15 cellular contexts compared by ENCODE assay signal in the genomic region with DNA sequence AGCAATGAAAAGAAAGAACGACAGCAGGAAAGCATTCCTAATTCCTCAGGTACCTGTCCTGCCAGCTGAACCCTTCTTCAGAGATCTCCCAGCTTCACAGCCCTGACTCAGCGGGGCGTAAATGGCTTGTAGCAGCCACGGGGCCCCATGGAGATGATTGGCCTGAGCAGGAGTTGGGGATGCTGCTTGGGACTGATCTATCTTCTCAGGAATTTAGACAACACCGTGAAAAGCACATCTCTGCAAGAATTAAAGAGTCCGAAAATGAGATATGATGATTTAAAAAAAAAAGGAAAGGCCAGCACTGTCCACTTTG. TPM values are rescaled to one million over a fixed set of nuclear protein-coding genes. Genes with fewer than 3 reads are reported as not detected.
DNase-seq lines count a peak whose midpoint lies in the region; ATAC-seq, FAIRE-seq and TF ChIP-seq lines count a peak whose summit lies in the region.
"Had no signal": no experiment of that assay in that cellular context is flagged by ENCODE, and none has a peak within 500 bp of the region (broad histone marks: within the 10 kb centered on the region; RNA-seq: fewer than 3 reads in every experiment).

No MANE protein-coding gene starts in this region.

- TF ChIP-seq RAD21 in K562 (CRISPR knock-in tag; conservative IDR thresholded peaks at IDR 0.05 in 1 of 2, IDR thresholded peaks at IDR 0.05 in 1 of 2), result no peak

- FAIRE-seq in K562 (lab: Jason Lieb, UNC), result no peak
- FAIRE-seq: A204.1 had no signal

- intact Hi-C loops in heart right ventricle (cut with DNase I), result no loop called here
- intact Hi-C loops in left ventricle myocardium superior (cut with micrococcal nuclease), result no loop called here
- intact Hi-C loops in K562 (cut with micrococcal nuclease), result no loop called here
- intact Hi-C loops in breast epithelium (cut with DNase I; ENCODE audit: low total_unique reads), result no loop called here
- intact Hi-C loops in lower leg skin (cut with DNase I; ENCODE audit: low total_unique reads), result no loop called here

- H3K36me3 ChIP-seq in heart right ventricle (no peaks in the 10 kb centered on the region), K562 (ENCODE audit: control insufficient read depth, insufficient read depth, low read length) (no peaks in the 10 kb centered on the region), breast epithelium (no peaks in the 10 kb centered on the region)
- H3K36me3 ChIP-seq: BLaER1 treated with 17β-estradiol and CSF1 and Interleukin-3, amounts not matched to agents 10 nM and 100 nM had no signal

- peak overlapping the region; percentile 79 for H2AFZ ChIP-seq in K562 (ENCODE audit: low read depth, low read length)

- 60 to 66% methylated on average over 6 of the region's 6 CpGs for WGBS in heart right ventricle, 2 donors
- WGBS in K562 (ENCODE audit: insufficient coverage, low coverage, missing lambda C conversion rate), result 27% methylated on average over 6 of the region's 6 CpGs
- 70 to 75% methylated on average over 6 of the region's 6 CpGs for WGBS in lower leg skin, 2 donors

- POLR2A ChIA-PET in K562 (lab: Yijun Ruan, JAX), result interaction anchor here (0.6 kb wide), 1 partner anchor 23 kb away, joined by 3 read pairs; a partner anchor contains a TSS

- TF ChIP-seq EP300 in K562 (IDR thresholded peaks at IDR 0.05; ENCODE audit: low read length), result no peak

- peak overlapping the region in 1 of 2 experiments; percentile 48; a peak in 1 of 4 replicates for H3K9ac ChIP-seq in K562 (ENCODE audit: insufficient read depth in 1 of 2, low read depth in 2 of 2, low read length in 2 of 2)
- H3K9ac ChIP-seq: BLaER1 treated with 17β-estradiol and CSF1 and Interleukin-3, amounts not matched to agents 10 nM and 100 nM had no signal

- TF ChIP-seq CTCF in heart right ventricle (IDR thresholded peaks at IDR 0.05), result no peak
- TF ChIP-seq CTCF in K562 (IDR thresholded peaks at IDR 0.05 in 2 of 3, conservative IDR thresholded peaks at IDR 0.05 in 1 of 3; ENCODE audit: insufficient read depth in 2 of 3, low read depth in 1 of 3, low read length in 3 of 3), result no peak
- no peak for TF ChIP-seq CTCF in breast epithelium (IDR thresholded peaks at IDR 0.05)
- no peak for TF ChIP-seq CTCF in lower leg skin (IDR thresholded peaks at IDR 0.05)

- H3K9me3 ChIP-seq in heart right ventricle (no peaks in the 10 kb centered on the region), K562 (replicated peaks; ENCODE audit: control insufficient read depth, insufficient read depth, low read depth, low read length) (no peaks in the 10 kb centered on the region), breast epithelium (no peaks in the 10 kb centered on the region)

- ATAC-seq in heart right ventricle, result no peak
- ATAC-seq in left ventricle myocardium superior, result no peak
- ATAC-seq in K562, result peak; percentile 3; the same call in 2 of the 3 replicates

- CTCF ChIA-PET in K562 (lab: Yijun Ruan, JAX; ENCODE audit: low intra/inter-chr PET ratio), result no interaction called here

- H3K4me1 ChIP-seq in heart right ventricle (peaks cover 0 to 45% (median 11%) of the 10 kb centered on the region in 9 donors), K562 (replicated peaks in 1 of 2; ENCODE audit: control insufficient read depth in 2 of 2, insufficient read depth in 2 of 2, low read length in 2 of 2) (peaks cover 0 to 37% of the 10 kb centered on the region in 2 experiments; a peak in 4 of 5 replicates), breast epithelium (no peaks in the 10 kb centered on the region)

- DNase-seq in heart right ventricle, result no peak
- no peak for DNase-seq in left ventricle myocardium superior
- DNase-seq in K562 (ENCODE audit: extremely low read depth in 1 of 4, low spot score in 3 of 4), result peak in 2 of 4 experiments; percentile 31 to 39
- DNase-seq in islet precursor cell, result peak; percentile 64
- no peak for DNase-seq in GM19238 (ENCODE audit: insufficient read length, low spot score)
- DNase-seq in breast epithelium (ENCODE audit: low spot score in 2 of 2), result no peak
- no peak for DNase-seq in lower leg skin (ENCODE audit: low spot score in 2 of 2)
- DNase-seq: DMS79 treated with DMSO at 0.1 percent for 48 hours, KG1, NCI-H1048, NCI-H1436 treated with DMSO at 0.1 percent for 48 hours, NCI-H2081, NCI-H510A had no signal

- H3K79me2 ChIP-seq in K562 (ENCODE audit: control insufficient read depth, insufficient read depth, low read length), result no peaks in the 10 kb centered on the region

- peak overlapping the region; percentile 44 for H3K4me2 ChIP-seq in K562 (ENCODE audit: insufficient read depth, low read length)

- H3K4me3 ChIP-seq in heart right ventricle, result no peak overlapping the region
- H3K4me3 ChIP-seq in K562, result no peak overlapping the region
- no peak overlapping the region for H3K4me3 ChIP-seq in breast epithelium
- H3K4me3 ChIP-seq in lower leg skin (ENCODE audit: low read depth, poor library complexity, severe bottlenecking), result no peak overlapping the region
- H3K4me3 ChIP-seq: BLaER1 treated with 17β-estradiol and CSF1 and Interleukin-3, amounts not matched to agents 10 nM and 100 nM had no signal

- H3K27me3 ChIP-seq in heart right ventricle, result peaks cover 0 to 8% (median 0%) of the 10 kb centered on the region in 7 donors
- H3K27me3 ChIP-seq in K562 (ENCODE audit: control insufficient read depth in 2 of 2, insufficient read depth in 2 of 2, low read length in 2 of 2), result no peaks in the 10 kb centered on the region
- no peaks in the 10 kb centered on the region for H3K27me3 ChIP-seq in breast epithelium

- TF ChIP-seq POLR2A in K562 (conservative IDR thresholded peaks at IDR 0.05) (no peak), breast epithelium (IDR thresholded peaks at IDR 0.05) (no peak), lower leg skin (IDR thresholded peaks at IDR 0.05) (no peak)

- in situ Hi-C loops in K562 (cut with MboI), result no loop called here

- no peaks in the 10 kb centered on the region for H4K20me1 ChIP-seq in K562 (replicated peaks; ENCODE audit: control insufficient read depth, insufficient read depth, low read length)
- H4K20me1 ChIP-seq: BLaER1 treated with 17β-estradiol and CSF1 and Interleukin-3, amounts not matched to agents 10 nM and 100 nM had no signal

- no peaks in the 10 kb centered on the region for H3K9me1 ChIP-seq in K562 (ENCODE audit: control insufficient read depth, insufficient read depth, low read length)

- BruUV-seq in K562 (replicated peaks; lab: Mats Ljungman, UMichigan), result no TSS peak

- H3K27ac ChIP-seq in heart right ventricle (peak overlapping the region; percentile 21 to 87 (median 64)), K562 (ENCODE audit: extremely low read depth, low read depth, low read length) (peak overlapping the region; percentile 44; the same call in 2 of the 3 replicates), breast epithelium (no peak overlapping the region)
- H3K27ac ChIP-seq: BLaER1 treated with 17β-estradiol and CSF1 and Interleukin-3, amounts not matched to agents 10 nM and 100 nM had no signal

TF ChIP-seq in K562, 482 proteins besides CTCF, POLR2A, EP300 and RAD21 (continues in another document):
- TF ChIP-seq GATA2 (CRISPR knock-in tag; IDR thresholded peaks at IDR 0.05) (0 out of 2 replicates have a peak, but pooled peaks have one; percentile 5), NR4A1 (CRISPR knock-in tag; IDR thresholded peaks at IDR 0.05) (no peak), NR4A1 (tag; IDR thresholded peaks at IDR 0.05) (no peak), HNRNPLL (IDR thresholded peaks at IDR 0.05; ENCODE audit: low read depth, low read length, poor library complexity, severe bottlenecking) (no peak), ZNF224 (CRISPR knock-in tag; IDR thresholded peaks at IDR 0.05) (no peak)

RNA-seq across cellular contexts. Expression of a gene that starts 22.5 kb away (rescaled TPM):
- 1,000 to 10,000 TPM; 1,282 to 2,916 (median 1,803) TPM for total RNA-seq in heart right ventricle
- 1,000 to 10,000 TPM in 1 of 2 donors, 100 to 1,000 TPM in 1; 511 to 1,045 TPM for polyA plus RNA-seq in heart right ventricle
- total RNA-seq in left ventricle myocardium superior, result 2,343 TPM
- total RNA-seq in K562 (2011; cell fraction: chromatin; rRNA removed; ENCODE audit: low replicate concordance), result 11.5 and 23.4 TPM in 2 replicates
- total RNA-seq in K562 (2011; cell fraction: nucleolus; rRNA removed), result 18.2 and 20.8 TPM in 2 replicates
- 18.3 and 19.0 TPM in 2 replicates for total RNA-seq in K562 (2011; cell fraction: nucleoplasm; rRNA removed)
- 18.2 and 24.5 TPM in 2 replicates for total RNA-seq in K562 (2014; rRNA removed)
- 17.7 and 19.5 TPM in 2 replicates for total RNA-seq in K562 (2014; rRNA removed; fragmentation: Illumina TruSeq; extraction: Trizol)
- total RNA-seq in K562 (2015; rRNA removed; fragmentation: Illumina TruSeq; extraction: Trizol), result 16.9 and 19.6 TPM in 2 replicates
- 28.4 and 30.3 TPM in 2 replicates for total RNA-seq in K562 (2021)
- polyA plus RNA-seq in K562 (2011; rRNA removed), result 28.6 and 29.8 TPM in 2 replicates
- 23.4 and 25.3 TPM in 2 replicates for polyA plus RNA-seq in K562 (2011; cell fraction: cytosol; rRNA removed)
- polyA plus RNA-seq in K562 (2011; cell fraction: nucleus; rRNA removed), result 33.8 and 41.2 TPM in 2 replicates
- polyA plus RNA-seq in K562 (2012), result 29.1 and 29.6 TPM in 2 replicates
- 17.5 and 19.7 TPM in 2 replicates for polyA plus RNA-seq in K562 (2014; fragmentation: Illumina TruSeq; extraction: Trizol)
- 10 to 100 TPM in 1 of 2 experiments, 1 to 10 TPM in 1; 8.3 to 13.6 TPM for polyA plus RNA-seq in K562 (2014; fragmentation: Nextera tagmentation; extraction: Ambion mirVana)
- 25.5 and 27.4 TPM in 2 replicates for polyA plus RNA-seq in K562 (2014; rRNA removed)
- polyA minus RNA-seq in K562 (2011; rRNA and poly(A)+ RNA removed), result 12.5 and 13.2 TPM in 2 replicates
- 12.5 and 14.7 TPM in 2 replicates for polyA minus RNA-seq in K562 (2011; cell fraction: cytosol; rRNA and poly(A)+ RNA removed)
- polyA minus RNA-seq in K562 (2011; cell fraction: nucleus; rRNA and poly(A)+ RNA removed), result 10.0 and 15.6 TPM in 2 replicates
- total RNA-seq in breast epithelium, result 10 to 100 TPM; 15.2 to 21.4 (median 19.3) TPM
- total RNA-seq in lower leg skin, result 10 to 100 TPM; 10.1 to 25.6 (median 17.9) TPM

Comparison
In these comparisons a context has a peak if more than half of its experiments do, and no peak if none do; other contexts are left out.
1. H3K27ac ChIP-seq: peak in heart right ventricle (10 of 10) and K562 (single experiment); none in breast epithelium (0 of 2).
2. RNA of a gene that starts 22.5 kb away (total RNA-seq): 2,343 TPM in left ventricle myocardium superior (single experiment) and 1,282 to 2,916 TPM in heart right ventricle; 11.5 to 30.3 TPM in K562, 15.2 to 21.4 TPM in breast epithelium and 10.1 to 25.6 TPM in lower leg skin; every median in the first group is over 10 times any median in the second.